8 cellular contexts compared by ENCODE assay signal in genomic region chr1:177948336-177948972, GRCh38. TPM values are rescaled to one million over a fixed set of nuclear protein-coding genes. Genes with fewer than 3 reads are reported as not detected.
DNase-seq lines count a peak whose midpoint lies in the region; ATAC-seq and TF ChIP-seq lines count a peak whose summit lies in the region.

No MANE protein-coding gene starts in this region.

- TF ChIP-seq CTCF in gastrocnemius medialis (IDR thresholded peaks at IDR 0.05 in 4 of 5, conservative IDR thresholded peaks at IDR 0.05 in 1 of 5), result peak; percentile 74 to 91 (median 81)

- H3K4me3 ChIP-seq in right cardiac atrium (ENCODE audit: low read length), result no peak overlapping the region
- no peak overlapping the region for H3K4me3 ChIP-seq in gastrocnemius medialis
- H3K4me3 ChIP-seq in effector memory CD4-positive, alpha-beta T cell (ENCODE audit: insufficient read depth, low read depth, low read length, poor library complexity, severe bottlenecking), result no peak overlapping the region

- no peak for TF ChIP-seq POLR2A in gastrocnemius medialis (IDR thresholded peaks at IDR 0.05)

- peak; percentile 47 for DNase-seq in DMS53 treated with DMSO at 0.1 percent for 48 hours (lab: John Stamatoyannopoulos, UW; ENCODE audit: unreplicated experiment)
- DNase-seq in NCI-H446 treated with DMSO at 0.1 percent for 48 hours (lab: John Stamatoyannopoulos, UW), result peak; percentile 67
- DNase-seq in amniotic stem cell (lab: John Stamatoyannopoulos, UW), result peak; percentile 59
- DNase-seq in right cardiac atrium, result peak; percentile 35 to 71 (median 53)
- DNase-seq in gastrocnemius medialis, result peak; percentile 25 to 59
- no peak for DNase-seq in effector memory CD4-positive, alpha-beta T cell

- ATAC-seq in GM19351 (IDR thresholded peaks at IDR 0.05; ENCODE audit: unreplicated experiment) (peak; percentile 77), HG03378 (IDR thresholded peaks at IDR 0.05; ENCODE audit: unreplicated experiment) (peak; percentile 85), right cardiac atrium (peak; percentile 49 to 66), gastrocnemius medialis (peak; percentile 69 to 89)

- H3K27me3 ChIP-seq in right cardiac atrium (ENCODE audit: control insufficient read depth, insufficient read depth), result no peaks in the 10 kb centered on the region
- no peaks in the 10 kb centered on the region for H3K27me3 ChIP-seq in gastrocnemius medialis
- H3K27me3 ChIP-seq in effector memory CD4-positive, alpha-beta T cell (replicated peaks; ENCODE audit: control insufficient read depth, insufficient read depth, low read length, poor library complexity, severe bottlenecking), result no peaks in the 10 kb centered on the region

- peaks cover 0 to 7% of the 10 kb centered on the region in 2 donors for H3K36me3 ChIP-seq in gastrocnemius medialis
- no peaks in the 10 kb centered on the region for H3K36me3 ChIP-seq in effector memory CD4-positive, alpha-beta T cell (ENCODE audit: control insufficient read depth, insufficient read depth, low read length)

- in situ Hi-C loops in gastrocnemius medialis (cut with MboI; ENCODE audit: low sequenced_read_pairs in 4 of 4), result loop anchor here in 3 of 4 donors (25.0 kb wide), 2 partner anchors 711 to 1061 kb away; no protein-coding TSS in a partner anchor

- H3K9me3 ChIP-seq in right cardiac atrium (ENCODE audit: control insufficient read depth, low read length) (no peaks in the 10 kb centered on the region), gastrocnemius medialis (no peaks in the 10 kb centered on the region)
- no peaks in the 10 kb centered on the region for H3K9me3 ChIP-seq in effector memory CD4-positive, alpha-beta T cell (ENCODE audit: control insufficient read depth, low read length)

- no peak overlapping the region for H3K27ac ChIP-seq in right cardiac atrium (ENCODE audit: low read length)
- no peak overlapping the region for H3K27ac ChIP-seq in gastrocnemius medialis
- no peak overlapping the region for H3K27ac ChIP-seq in effector memory CD4-positive, alpha-beta T cell (ENCODE audit: insufficient read depth, low read length, poor library complexity, severe bottlenecking)

- no peaks in the 10 kb centered on the region for H3K4me1 ChIP-seq in right cardiac atrium (ENCODE audit: control insufficient read depth, insufficient read depth, low read length)
- no peaks in the 10 kb centered on the region for H3K4me1 ChIP-seq in gastrocnemius medialis
- H3K4me1 ChIP-seq in effector memory CD4-positive, alpha-beta T cell (ENCODE audit: control insufficient read depth, insufficient read depth, low read length, poor library complexity, severe bottlenecking), result no peaks in the 10 kb centered on the region

- intact Hi-C loops in right cardiac atrium (cut with DNase I), result loop anchor here in 3 of 4 donors (10.0 kb wide), 2 partner anchors 694 to 1054 kb away; no protein-coding TSS in a partner anchor
- intact Hi-C loops in gastrocnemius medialis (cut with DNase I; ENCODE audit: low total_unique reads), result loop anchor here (5.0 to 10.0 kb wide), 2 partner anchors 89 to 514 kb away; no protein-coding TSS in a partner anchor

- WGBS in right cardiac atrium, result 21% methylated on average over 8 of the region's 8 CpGs

RNA-seq across cellular contexts. Expression of gene SEC16B, which starts 21.4 kb away (rescaled TPM):
- total RNA-seq in right cardiac atrium, result 1 to 10 TPM; 1.4 to 3.9 (median 2.6) TPM
- 2.9 TPM for polyA plus RNA-seq in right cardiac atrium
- total RNA-seq in gastrocnemius medialis, result 1 to 10 TPM in 3 of 4 donors, under 1 TPM in 1; 0.47 to 2.3 (median 1.3) TPM

Comparison
In these comparisons a context has a peak if more than half of its experiments do, and no peak if none do; other contexts are left out.
1. DNase-seq: peak in DMS53 treated with DMSO at 0.1 percent for 48 hours (single experiment), NCI-H446 treated with DMSO at 0.1 percent for 48 hours (single experiment), amniotic stem cell (single experiment), right cardiac atrium (3 of 3) and gastrocnemius medialis (2 of 2); none in effector memory CD4-positive, alpha-beta T cell (0 of 3).
2. Peak in every context shown above with its lines, with median percentiles within 50 percentile points of each other: ATAC-seq.